ENCODE assay signal across 1 cellular context in the genomic region with DNA sequence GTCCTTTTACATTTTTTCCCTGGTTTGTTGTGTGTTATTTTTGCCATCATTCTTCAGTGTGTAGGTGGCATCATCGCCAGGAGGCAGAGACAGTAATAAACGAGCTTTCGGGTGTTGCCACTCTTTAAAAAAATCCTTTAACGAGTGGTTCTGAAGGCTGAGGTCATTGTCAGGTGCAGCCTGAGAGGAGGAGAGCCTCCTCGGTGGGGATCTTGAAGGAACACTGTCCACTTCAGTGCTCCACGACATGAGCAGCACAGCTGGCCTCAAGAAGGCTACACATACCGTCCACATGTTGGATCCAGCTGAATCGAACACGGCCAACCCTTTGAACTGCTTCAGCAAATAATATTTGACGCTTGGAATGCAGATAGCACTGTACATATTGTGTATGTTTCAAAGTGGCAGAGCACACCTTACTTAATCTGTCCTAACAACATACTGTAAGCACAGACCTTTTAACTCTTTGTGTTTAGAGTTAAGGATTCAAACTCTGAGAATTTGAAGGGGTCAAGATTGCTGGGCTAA.
TF ChIP-seq lines count a peak whose summit lies in the region.

No MANE protein-coding gene starts in this region.

TF ChIP-seq in HepG2, 621 proteins besides CTCF, POLR2A, EP300 and RAD21 (continued from another document and continues in another):
- TF ChIP-seq, protein P1, sequence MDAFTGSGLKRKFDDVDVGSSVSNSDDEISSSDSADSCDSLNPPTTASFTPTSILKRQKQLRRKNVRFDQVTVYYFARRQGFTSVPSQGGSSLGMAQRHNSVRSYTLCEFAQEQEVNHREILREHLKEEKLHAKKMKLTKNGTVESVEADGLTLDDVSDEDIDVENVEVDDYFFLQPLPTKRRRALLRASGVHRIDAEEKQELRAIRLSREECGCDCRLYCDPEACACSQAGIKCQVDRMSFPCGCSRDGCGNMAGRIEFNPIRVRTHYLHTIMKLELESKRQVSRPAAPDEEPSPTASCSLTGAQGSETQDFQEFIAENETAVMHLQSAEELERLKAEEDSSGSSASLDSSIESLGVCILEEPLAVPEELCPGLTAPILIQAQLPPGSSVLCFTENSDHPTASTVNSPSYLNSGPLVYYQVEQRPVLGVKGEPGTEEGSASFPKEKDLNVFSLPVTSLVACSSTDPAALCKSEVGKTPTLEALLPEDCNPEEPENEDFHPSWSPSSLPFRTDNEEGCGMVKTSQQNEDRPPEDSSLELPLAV (CRISPR knock-in tag; conservative IDR thresholded peaks at IDR 0.05; ENCODE audit: low read depth), result no peak
- TF ChIP-seq ZNF264 (CRISPR knock-in tag; IDR thresholded peaks at IDR 0.05), result peak; percentile 14; the same call in 1 of the 2 replicates
- TF ChIP-seq ZIK1 (CRISPR knock-in tag; IDR thresholded peaks at IDR 0.05; ENCODE audit: borderline replicate concordance, low read depth), result 0 out of 2 replicates have a peak, but pooled peaks have one; percentile 48
- TF ChIP-seq, protein P2, sequence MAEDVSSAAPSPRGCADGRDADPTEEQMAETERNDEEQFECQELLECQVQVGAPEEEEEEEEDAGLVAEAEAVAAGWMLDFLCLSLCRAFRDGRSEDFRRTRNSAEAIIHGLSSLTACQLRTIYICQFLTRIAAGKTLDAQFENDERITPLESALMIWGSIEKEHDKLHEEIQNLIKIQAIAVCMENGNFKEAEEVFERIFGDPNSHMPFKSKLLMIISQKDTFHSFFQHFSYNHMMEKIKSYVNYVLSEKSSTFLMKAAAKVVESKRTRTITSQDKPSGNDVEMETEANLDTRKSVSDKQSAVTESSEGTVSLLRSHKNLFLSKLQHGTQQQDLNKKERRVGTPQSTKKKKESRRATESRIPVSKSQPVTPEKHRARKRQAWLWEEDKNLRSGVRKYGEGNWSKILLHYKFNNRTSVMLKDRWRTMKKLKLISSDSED (CRISPR knock-in tag; IDR thresholded peaks at IDR 0.05), result no peak
- TF ChIP-seq YEATS4 (CRISPR knock-in tag; IDR thresholded peaks at IDR 0.05; ENCODE audit: borderline replicate concordance), result peak; percentile 75; the same call in 1 of the 2 replicates
- peak; percentile 84 for TF ChIP-seq NCOR1 (IDR thresholded peaks at IDR 0.05; ENCODE audit: borderline replicate concordance, low read length)
- no peak for TF ChIP-seq XBP1 (CRISPR knock-in tag; IDR thresholded peaks at IDR 0.05)
- TF ChIP-seq, protein P3, sequence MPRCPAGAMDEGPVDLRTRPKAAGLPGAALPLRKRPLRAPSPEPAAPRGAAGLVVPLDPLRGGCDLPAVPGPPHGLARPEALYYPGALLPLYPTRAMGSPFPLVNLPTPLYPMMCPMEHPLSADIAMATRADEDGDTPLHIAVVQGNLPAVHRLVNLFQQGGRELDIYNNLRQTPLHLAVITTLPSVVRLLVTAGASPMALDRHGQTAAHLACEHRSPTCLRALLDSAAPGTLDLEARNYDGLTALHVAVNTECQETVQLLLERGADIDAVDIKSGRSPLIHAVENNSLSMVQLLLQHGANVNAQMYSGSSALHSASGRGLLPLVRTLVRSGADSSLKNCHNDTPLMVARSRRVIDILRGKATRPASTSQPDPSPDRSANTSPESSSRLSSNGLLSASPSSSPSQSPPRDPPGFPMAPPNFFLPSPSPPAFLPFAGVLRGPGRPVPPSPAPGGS (CRISPR knock-in tag; IDR thresholded peaks at IDR 0.05), result peak; percentile 66; the same call in 1 of the 2 replicates
- TF ChIP-seq, protein P4, sequence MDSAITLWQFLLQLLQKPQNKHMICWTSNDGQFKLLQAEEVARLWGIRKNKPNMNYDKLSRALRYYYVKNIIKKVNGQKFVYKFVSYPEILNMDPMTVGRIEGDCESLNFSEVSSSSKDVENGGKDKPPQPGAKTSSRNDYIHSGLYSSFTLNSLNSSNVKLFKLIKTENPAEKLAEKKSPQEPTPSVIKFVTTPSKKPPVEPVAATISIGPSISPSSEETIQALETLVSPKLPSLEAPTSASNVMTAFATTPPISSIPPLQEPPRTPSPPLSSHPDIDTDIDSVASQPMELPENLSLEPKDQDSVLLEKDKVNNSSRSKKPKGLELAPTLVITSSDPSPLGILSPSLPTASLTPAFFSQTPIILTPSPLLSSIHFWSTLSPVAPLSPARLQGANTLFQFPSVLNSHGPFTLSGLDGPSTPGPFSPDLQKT (CRISPR knock-in tag; IDR thresholded peaks at IDR 0.05; ENCODE audit: borderline replicate concordance), result no peak
- TF ChIP-seq NFATC3 (CRISPR knock-in tag; IDR thresholded peaks at IDR 0.05), result peak; percentile 92
- peak; percentile 75; the same call in 1 of the 2 replicates for TF ChIP-seq ZNF761 (CRISPR knock-in tag; conservative IDR thresholded peaks at IDR 0.05)
- no peak for TF ChIP-seq MYNN (CRISPR knock-in tag; IDR thresholded peaks at IDR 0.05; ENCODE audit: low read depth)
- peak; percentile 96 for TF ChIP-seq FOXO1 (CRISPR knock-in tag; IDR thresholded peaks at IDR 0.05)
- peak; percentile 62; the same call in 1 of the 2 replicates for TF ChIP-seq ARID2 (CRISPR knock-in tag; IDR thresholded peaks at IDR 0.05; ENCODE audit: borderline replicate concordance)
- TF ChIP-seq NCOA5 (CRISPR knock-in tag; IDR thresholded peaks at IDR 0.05), result no peak
- TF ChIP-seq CBX2 (IDR thresholded peaks at IDR 0.05; ENCODE audit: low read depth, low read length), result no peak
- TF ChIP-seq CBX2 (CRISPR knock-in tag; IDR thresholded peaks at IDR 0.05; ENCODE audit: low read depth), result no peak
- no peak for TF ChIP-seq HNRNPLL (IDR thresholded peaks at IDR 0.05; ENCODE audit: low read depth, low read length, poor library complexity, severe bottlenecking)
- TF ChIP-seq FLYWCH1 (CRISPR knock-in tag; IDR thresholded peaks at IDR 0.05), result no peak
- no peak for TF ChIP-seq ZSCAN30 (CRISPR knock-in tag; IDR thresholded peaks at IDR 0.05)
- TF ChIP-seq ZBTB20 (CRISPR knock-in tag; IDR thresholded peaks at IDR 0.05; ENCODE audit: borderline replicate concordance, low read depth), result peak; percentile 100
- no peak for TF ChIP-seq RBFOX2 (IDR thresholded peaks at IDR 0.05; ENCODE audit: low read depth, low read length)
- TF ChIP-seq RFX5 (IDR thresholded peaks at IDR 0.05; ENCODE audit: low read depth, low read length), result peak; percentile 51; the same call in 1 of the 2 replicates
- TF ChIP-seq MLLT10 (CRISPR knock-in tag; IDR thresholded peaks at IDR 0.05), result no peak
- TF ChIP-seq, protein P5, sequence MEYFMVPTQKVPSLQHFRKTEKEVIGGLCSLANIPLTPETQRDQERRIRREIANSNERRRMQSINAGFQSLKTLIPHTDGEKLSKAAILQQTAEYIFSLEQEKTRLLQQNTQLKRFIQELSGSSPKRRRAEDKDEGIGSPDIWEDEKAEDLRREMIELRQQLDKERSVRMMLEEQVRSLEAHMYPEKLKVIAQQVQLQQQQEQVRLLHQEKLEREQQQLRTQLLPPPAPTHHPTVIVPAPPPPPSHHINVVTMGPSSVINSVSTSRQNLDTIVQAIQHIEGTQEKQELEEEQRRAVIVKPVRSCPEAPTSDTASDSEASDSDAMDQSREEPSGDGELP (IDR thresholded peaks at IDR 0.05; ENCODE audit: borderline replicate concordance, low read depth), result peak; percentile 98
- TF ChIP-seq RARA (CRISPR knock-in tag; IDR thresholded peaks at IDR 0.05), result peak; percentile 96
- TF ChIP-seq RFX1 (IDR thresholded peaks at IDR 0.05), result no peak
- TF ChIP-seq, protein P6, sequence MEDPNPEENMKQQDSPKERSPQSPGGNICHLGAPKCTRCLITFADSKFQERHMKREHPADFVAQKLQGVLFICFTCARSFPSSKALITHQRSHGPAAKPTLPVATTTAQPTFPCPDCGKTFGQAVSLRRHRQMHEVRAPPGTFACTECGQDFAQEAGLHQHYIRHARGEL (CRISPR knock-in tag; IDR thresholded peaks at IDR 0.05), result no peak
- TF ChIP-seq, protein P7, sequence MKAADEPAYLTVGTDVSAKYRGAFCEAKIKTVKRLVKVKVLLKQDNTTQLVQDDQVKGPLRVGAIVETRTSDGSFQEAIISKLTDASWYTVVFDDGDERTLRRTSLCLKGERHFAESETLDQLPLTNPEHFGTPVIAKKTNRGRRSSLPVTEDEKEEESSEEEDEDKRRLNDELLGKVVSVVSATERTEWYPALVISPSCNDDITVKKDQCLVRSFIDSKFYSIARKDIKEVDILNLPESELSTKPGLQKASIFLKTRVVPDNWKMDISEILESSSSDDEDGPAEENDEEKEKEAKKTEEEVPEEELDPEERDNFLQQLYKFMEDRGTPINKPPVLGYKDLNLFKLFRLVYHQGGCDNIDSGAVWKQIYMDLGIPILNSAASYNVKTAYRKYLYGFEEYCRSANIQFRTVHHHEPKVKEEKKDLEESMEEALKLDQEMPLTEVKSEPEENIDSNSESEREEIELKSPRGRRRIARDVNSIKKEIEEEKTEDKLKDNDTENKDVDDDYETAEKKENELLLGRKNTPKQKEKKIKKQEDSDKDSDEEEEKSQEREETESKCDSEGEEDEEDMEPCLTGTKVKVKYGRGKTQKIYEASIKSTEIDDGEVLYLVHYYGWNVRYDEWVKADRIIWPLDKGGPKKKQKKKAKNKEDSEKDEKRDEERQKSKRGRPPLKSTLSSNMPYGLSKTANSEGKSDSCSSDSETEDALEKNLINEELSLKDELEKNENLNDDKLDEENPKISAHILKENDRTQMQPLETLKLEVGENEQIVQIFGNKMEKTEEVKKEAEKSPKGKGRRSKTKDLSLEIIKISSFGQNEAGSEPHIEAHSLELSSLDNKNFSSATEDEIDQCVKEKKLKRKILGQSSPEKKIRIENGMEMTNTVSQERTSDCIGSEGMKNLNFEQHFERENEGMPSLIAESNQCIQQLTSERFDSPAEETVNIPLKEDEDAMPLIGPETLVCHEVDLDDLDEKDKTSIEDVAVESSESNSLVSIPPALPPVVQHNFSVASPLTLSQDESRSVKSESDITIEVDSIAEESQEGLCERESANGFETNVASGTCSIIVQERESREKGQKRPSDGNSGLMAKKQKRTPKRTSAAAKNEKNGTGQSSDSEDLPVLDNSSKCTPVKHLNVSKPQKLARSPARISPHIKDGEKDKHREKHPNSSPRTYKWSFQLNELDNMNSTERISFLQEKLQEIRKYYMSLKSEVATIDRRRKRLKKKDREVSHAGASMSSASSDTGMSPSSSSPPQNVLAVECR (CRISPR knock-in tag; IDR thresholded peaks at IDR 0.05; ENCODE audit: borderline replicate concordance), result no peak; the same call in 1 of the 2 replicates
- peak; percentile 35; the same call in 1 of the 2 replicates for TF ChIP-seq ZNF547 (CRISPR knock-in tag; IDR thresholded peaks at IDR 0.05)
- TF ChIP-seq ZBTB21 (CRISPR knock-in tag; IDR thresholded peaks at IDR 0.05), result peak; percentile 56
- no peak for TF ChIP-seq EHMT2 (IDR thresholded peaks at IDR 0.05; ENCODE audit: borderline replicate concordance, low read depth, low read length)
- TF ChIP-seq TSC22D2 (CRISPR knock-in tag; IDR thresholded peaks at IDR 0.05; ENCODE audit: borderline replicate concordance), result peak; percentile 96
- no peak; the same call in 1 of the 2 replicates for TF ChIP-seq ZNF383 (CRISPR knock-in tag; IDR thresholded peaks at IDR 0.05; ENCODE audit: borderline replicate concordance)
- peak; percentile 74 for TF ChIP-seq KMT2B (CRISPR knock-in tag; IDR thresholded peaks at IDR 0.05)
- TF ChIP-seq, protein P8, sequence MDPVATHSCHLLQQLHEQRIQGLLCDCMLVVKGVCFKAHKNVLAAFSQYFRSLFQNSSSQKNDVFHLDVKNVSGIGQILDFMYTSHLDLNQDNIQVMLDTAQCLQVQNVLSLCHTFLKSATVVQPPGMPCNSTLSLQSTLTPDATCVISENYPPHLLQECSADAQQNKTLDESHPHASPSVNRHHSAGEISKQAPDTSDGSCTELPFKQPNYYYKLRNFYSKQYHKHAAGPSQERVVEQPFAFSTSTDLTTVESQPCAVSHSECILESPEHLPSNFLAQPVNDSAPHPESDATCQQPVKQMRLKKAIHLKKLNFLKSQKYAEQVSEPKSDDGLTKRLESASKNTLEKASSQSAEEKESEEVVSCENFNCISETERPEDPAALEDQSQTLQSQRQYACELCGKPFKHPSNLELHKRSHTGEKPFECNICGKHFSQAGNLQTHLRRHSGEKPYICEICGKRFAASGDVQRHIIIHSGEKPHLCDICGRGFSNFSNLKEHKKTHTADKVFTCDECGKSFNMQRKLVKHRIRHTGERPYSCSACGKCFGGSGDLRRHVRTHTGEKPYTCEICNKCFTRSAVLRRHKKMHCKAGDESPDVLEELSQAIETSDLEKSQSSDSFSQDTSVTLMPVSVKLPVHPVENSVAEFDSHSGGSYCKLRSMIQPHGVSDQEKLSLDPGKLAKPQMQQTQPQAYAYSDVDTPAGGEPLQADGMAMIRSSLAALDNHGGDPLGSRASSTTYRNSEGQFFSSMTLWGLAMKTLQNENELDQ (CRISPR knock-in tag; IDR thresholded peaks at IDR 0.05; ENCODE audit: borderline replicate concordance), result no peak; the same call in 1 of the 2 replicates
- TF ChIP-seq ZNF10 (CRISPR knock-in tag; IDR thresholded peaks at IDR 0.05; ENCODE audit: borderline replicate concordance, low read depth), result no peak
- TF ChIP-seq, protein P9, sequence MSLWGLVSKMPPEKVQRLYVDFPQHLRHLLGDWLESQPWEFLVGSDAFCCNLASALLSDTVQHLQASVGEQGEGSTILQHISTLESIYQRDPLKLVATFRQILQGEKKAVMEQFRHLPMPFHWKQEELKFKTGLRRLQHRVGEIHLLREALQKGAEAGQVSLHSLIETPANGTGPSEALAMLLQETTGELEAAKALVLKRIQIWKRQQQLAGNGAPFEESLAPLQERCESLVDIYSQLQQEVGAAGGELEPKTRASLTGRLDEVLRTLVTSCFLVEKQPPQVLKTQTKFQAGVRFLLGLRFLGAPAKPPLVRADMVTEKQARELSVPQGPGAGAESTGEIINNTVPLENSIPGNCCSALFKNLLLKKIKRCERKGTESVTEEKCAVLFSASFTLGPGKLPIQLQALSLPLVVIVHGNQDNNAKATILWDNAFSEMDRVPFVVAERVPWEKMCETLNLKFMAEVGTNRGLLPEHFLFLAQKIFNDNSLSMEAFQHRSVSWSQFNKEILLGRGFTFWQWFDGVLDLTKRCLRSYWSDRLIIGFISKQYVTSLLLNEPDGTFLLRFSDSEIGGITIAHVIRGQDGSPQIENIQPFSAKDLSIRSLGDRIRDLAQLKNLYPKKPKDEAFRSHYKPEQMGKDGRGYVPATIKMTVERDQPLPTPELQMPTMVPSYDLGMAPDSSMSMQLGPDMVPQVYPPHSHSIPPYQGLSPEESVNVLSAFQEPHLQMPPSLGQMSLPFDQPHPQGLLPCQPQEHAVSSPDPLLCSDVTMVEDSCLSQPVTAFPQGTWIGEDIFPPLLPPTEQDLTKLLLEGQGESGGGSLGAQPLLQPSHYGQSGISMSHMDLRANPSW (CRISPR knock-in tag; IDR thresholded peaks at IDR 0.05; ENCODE audit: borderline replicate concordance), result no peak
